Comparison of ENCODE assay signal across 1 cellular context in the genomic region with DNA sequence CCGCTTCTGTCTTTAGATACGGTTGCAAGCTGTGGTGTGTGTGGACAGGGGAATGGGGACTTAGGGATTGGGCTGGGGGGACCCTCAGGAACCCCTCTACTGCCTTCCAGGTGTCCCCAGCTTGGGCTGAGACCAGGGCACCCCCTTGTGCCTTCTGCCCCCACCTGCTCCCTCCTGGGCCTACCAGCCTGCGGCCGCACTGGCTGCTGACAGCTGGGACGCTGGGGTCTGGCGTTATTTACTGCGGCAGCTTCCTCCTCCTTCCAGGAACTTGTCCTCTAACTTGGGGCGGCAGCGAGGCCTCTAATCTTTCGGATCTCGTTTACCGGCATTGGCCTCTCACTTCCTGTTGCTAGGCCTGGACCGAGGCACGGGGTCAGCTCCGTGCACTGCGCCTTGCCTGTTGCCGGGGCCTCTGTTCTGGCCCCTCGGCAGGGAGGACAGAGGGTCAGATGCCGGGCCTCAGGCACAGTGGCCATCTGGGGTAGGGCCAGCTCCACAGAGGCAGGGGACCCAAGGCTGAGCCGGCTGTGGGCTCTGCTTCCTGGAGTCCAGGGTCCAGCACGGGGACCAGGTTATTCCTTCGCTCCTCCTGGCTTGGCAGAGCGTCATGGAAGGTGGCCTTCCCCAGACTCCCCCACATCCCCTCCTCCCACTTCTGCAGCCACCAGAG.
TF ChIP-seq lines count a peak whose summit lies in the region.

No MANE protein-coding gene starts in this region.

TF ChIP-seq in K562, 482 proteins besides CTCF, POLR2A, EP300 and RAD21 (continued from another document and continues in another):
- TF ChIP-seq HOMEZ (CRISPR knock-in tag; IDR thresholded peaks at IDR 0.05) (0 out of 2 replicates have a peak, but pooled peaks have one; percentile 14), BHLHE40 (IDR thresholded peaks at IDR 0.05; ENCODE audit: low read length) (peak; percentile 51), TOE1 (IDR thresholded peaks at IDR 0.05; ENCODE audit: borderline replicate concordance) (0 out of 2 replicates have a peak, but pooled peaks have one; percentile 42), TOE1 (CRISPR knock-in tag; IDR thresholded peaks at IDR 0.05; ENCODE audit: borderline replicate concordance, low read depth) (no peak), MEF2D (tag; conservative IDR thresholded peaks at IDR 0.05; ENCODE audit: low read depth) (peak; percentile 54; the same call in 1 of the 2 replicates), UBTF (IDR thresholded peaks at IDR 0.05; ENCODE audit: borderline replicate concordance in 1 of 2, low read depth in 2 of 2, low read length in 2 of 2) (peak in 1 of 2 experiments; percentile 96; a peak in 2 of 4 replicates), TCF15 (CRISPR knock-in tag; IDR thresholded peaks at IDR 0.05) (no peak), SRF (CRISPR knock-in tag; IDR thresholded peaks at IDR 0.05) (peak in 1 of 2 experiments; percentile 50; a peak in 1 of 4 replicates), SP1 (CRISPR knock-in tag; IDR thresholded peaks at IDR 0.05) (peak; percentile 48; the same call in 1 of the 2 replicates), RAD51 (IDR thresholded peaks at IDR 0.05; ENCODE audit: borderline replicate concordance, low read depth) (peak; percentile 34; the same call in 1 of the 2 replicates), KAT2B (IDR thresholded peaks at IDR 0.05; ENCODE audit: low read depth, low read length) (no peak), RBM34 (IDR thresholded peaks at IDR 0.05; ENCODE audit: borderline replicate concordance, insufficient read depth, low read length) (no peak), ZNF57 (CRISPR knock-in tag; IDR thresholded peaks at IDR 0.05) (0 out of 2 replicates have a peak, but pooled peaks have one; percentile 3), ZNF395 (CRISPR knock-in tag; IDR thresholded peaks at IDR 0.05) (peak; percentile 93), ZNF586 (CRISPR knock-in tag; conservative IDR thresholded peaks at IDR 0.05) (0 out of 2 replicates have a peak, but pooled peaks have one; percentile 25), ZFPM2 (CRISPR knock-in tag; IDR thresholded peaks at IDR 0.05) (no peak), ZNF175 (CRISPR knock-in tag; IDR thresholded peaks at IDR 0.05; ENCODE audit: low read depth) (peak; percentile 74), BRD4 (IDR thresholded peaks at IDR 0.05) (no peak), ARID2 (IDR thresholded peaks at IDR 0.05) (no peak), SIN3A (IDR thresholded peaks at IDR 0.05; ENCODE audit: borderline replicate concordance in 2 of 2, control insufficient read depth in 1 of 2, low read depth in 2 of 2, low read length in 2 of 2) (peak in 1 of 2 experiments; percentile 43; a peak in 2 of 4 replicates), MXI1 (IDR thresholded peaks at IDR 0.05; ENCODE audit: low read depth, low read length) (no peak), MXD1 (CRISPR knock-in tag; IDR thresholded peaks at IDR 0.05; ENCODE audit: borderline replicate concordance, poor library complexity, severe bottlenecking) (no peak), VEZF1 (CRISPR knock-in tag; IDR thresholded peaks at IDR 0.05) (peak; percentile 71; the same call in 1 of the 2 replicates), ZNF668 (CRISPR knock-in tag; IDR thresholded peaks at IDR 0.05) (peak; percentile 65; the same call in 1 of the 2 replicates), ARHGAP35 (IDR thresholded peaks at IDR 0.05; ENCODE audit: partially characterized antibody) (no peak), EWSR1 (IDR thresholded peaks at IDR 0.05; ENCODE audit: borderline replicate concordance, low read depth, partially characterized antibody) (no peak), THRAP3 (IDR thresholded peaks at IDR 0.05; ENCODE audit: borderline replicate concordance) (no peak), RNF2 (IDR thresholded peaks at IDR 0.05) (peak; percentile 95), SRSF1 (IDR thresholded peaks at IDR 0.05; ENCODE audit: low read depth, low read length) (no peak), IRF9 (tag; IDR thresholded peaks at IDR 0.05) (no peak), ZKSCAN3 (CRISPR knock-in tag; IDR thresholded peaks at IDR 0.05) (no peak), PKNOX1 (IDR thresholded peaks at IDR 0.05) (peak; percentile 96)
- TF ChIP-seq, protein P1, sequence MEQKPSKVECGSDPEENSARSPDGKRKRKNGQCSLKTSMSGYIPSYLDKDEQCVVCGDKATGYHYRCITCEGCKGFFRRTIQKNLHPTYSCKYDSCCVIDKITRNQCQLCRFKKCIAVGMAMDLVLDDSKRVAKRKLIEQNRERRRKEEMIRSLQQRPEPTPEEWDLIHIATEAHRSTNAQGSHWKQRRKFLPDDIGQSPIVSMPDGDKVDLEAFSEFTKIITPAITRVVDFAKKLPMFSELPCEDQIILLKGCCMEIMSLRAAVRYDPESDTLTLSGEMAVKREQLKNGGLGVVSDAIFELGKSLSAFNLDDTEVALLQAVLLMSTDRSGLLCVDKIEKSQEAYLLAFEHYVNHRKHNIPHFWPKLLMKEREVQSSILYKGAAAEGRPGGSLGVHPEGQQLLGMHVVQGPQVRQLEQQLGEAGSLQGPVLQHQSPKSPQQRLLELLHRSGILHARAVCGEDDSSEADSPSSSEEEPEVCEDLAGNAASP (IDR thresholded peaks at IDR 0.05) = no peak
- TF ChIP-seq, protein P2, sequence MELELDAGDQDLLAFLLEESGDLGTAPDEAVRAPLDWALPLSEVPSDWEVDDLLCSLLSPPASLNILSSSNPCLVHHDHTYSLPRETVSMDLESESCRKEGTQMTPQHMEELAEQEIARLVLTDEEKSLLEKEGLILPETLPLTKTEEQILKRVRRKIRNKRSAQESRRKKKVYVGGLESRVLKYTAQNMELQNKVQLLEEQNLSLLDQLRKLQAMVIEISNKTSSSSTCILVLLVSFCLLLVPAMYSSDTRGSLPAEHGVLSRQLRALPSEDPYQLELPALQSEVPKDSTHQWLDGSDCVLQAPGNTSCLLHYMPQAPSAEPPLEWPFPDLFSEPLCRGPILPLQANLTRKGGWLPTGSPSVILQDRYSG (tag; conservative IDR thresholded peaks at IDR 0.05; ENCODE audit: low read depth) = peak; percentile 76
- TF ChIP-seq, protein P3, sequence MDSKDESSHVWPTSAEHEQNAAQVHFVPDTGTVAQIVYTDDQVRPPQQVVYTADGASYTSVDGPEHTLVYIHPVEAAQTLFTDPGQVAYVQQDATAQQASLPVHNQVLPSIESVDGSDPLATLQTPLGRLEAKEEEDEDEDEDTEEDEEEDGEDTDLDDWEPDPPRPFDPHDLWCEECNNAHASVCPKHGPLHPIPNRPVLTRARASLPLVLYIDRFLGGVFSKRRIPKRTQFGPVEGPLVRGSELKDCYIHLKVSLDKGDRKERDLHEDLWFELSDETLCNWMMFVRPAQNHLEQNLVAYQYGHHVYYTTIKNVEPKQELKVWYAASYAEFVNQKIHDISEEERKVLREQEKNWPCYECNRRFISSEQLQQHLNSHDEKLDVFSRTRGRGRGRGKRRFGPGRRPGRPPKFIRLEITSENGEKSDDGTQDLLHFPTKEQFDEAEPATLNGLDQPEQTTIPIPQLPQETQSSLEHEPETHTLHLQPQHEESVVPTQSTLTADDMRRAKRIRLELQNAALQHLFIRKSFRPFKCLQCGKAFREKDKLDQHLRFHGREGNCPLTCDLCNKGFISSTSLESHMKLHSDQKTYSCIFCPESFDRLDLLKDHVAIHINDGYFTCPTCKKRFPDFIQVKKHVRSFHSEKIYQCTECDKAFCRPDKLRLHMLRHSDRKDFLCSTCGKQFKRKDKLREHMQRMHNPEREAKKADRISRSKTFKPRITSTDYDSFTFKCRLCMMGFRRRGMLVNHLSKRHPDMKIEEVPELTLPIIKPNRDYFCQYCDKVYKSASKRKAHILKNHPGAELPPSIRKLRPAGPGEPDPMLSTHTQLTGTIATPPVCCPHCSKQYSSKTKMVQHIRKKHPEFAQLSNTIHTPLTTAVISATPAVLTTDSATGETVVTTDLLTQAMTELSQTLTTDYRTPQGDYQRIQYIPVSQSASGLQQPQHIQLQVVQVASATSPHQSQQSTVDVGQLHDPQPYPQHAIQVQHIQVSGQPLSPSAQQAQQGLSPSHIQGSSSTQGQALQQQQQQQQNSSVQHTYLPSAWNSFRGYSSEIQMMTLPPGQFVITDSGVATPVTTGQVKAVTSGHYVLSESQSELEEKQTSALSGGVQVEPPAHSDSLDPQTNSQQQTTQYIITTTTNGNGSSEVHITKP (IDR thresholded peaks at IDR 0.05; ENCODE audit: partially characterized antibody) = peak; percentile 25
- TF ChIP-seq, protein P4, sequence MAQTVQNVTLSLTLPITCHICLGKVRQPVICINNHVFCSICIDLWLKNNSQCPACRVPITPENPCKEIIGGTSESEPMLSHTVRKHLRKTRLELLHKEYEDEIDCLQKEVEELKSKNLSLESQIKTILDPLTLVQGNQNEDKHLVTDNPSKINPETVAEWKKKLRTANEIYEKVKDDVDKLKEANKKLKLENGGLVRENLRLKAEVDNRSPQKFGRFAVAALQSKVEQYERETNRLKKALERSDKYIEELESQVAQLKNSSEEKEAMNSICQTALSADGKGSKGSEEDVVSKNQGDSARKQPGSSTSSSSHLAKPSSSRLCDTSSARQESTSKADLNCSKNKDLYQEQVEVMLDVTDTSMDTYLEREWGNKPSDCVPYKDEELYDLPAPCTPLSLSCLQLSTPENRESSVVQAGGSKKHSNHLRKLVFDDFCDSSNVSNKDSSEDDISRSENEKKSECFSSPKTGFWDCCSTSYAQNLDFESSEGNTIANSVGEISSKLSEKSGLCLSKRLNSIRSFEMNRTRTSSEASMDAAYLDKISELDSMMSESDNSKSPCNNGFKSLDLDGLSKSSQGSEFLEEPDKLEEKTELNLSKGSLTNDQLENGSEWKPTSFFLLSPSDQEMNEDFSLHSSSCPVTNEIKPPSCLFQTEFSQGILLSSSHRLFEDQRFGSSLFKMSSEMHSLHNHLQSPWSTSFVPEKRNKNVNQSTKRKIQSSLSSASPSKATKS (CRISPR knock-in tag; IDR thresholded peaks at IDR 0.05) = no peak
